ENCODE assay signal across 1 cellular context in the genomic region with DNA sequence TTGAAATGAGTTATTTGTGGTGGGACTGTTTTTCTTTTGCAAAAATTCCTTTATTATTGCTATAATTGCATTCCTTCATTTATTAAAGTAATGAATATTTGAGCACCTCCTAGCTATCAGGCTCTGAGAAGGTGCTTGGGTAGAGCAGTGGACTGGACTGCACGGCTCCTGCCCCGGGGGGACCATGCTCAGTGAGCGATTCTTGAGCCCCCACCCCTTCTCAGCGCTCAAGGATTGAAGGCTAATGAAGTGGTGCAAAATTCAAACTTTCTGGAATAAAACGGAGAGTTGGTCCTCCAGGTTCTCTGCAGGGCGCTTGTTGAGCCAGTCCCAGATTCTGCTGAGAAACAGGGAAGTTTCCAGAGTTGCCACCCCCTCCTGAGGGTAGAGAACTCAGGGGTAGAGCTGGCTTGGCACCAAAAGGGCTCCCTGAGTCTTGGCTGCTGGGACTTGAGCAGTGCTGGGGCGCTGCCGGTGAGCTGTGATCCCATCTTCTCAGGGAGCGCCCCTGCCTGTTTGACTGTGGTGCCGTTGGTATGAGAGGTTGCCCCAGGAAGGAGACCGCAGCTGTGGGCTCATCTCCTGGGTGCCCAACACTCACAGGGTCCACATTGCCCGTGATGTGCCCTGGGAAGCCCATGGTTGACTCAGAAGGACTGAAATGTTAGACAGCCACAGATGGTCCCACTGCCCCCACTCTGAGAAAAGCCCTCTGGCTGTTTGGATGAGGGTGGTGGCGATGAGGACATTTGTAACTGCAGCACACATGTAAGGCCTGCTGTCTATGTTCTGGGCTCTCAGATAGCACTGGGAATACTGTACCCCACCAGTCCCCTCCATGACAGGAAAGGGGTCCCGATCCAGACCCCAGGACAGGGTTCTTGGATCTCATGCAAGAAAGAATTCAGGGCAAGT.
A peak's percentile ranks its signal among the peaks of the same experiment; 100 is the strongest.
TF ChIP-seq lines count a peak whose summit lies in the region.

No MANE protein-coding gene starts in this region.

TF ChIP-seq in HEK293, 187 proteins besides CTCF, POLR2A, EP300 and RAD21 (continued from another document):
- TF ChIP-seq ZIC2 (tag by site-specific recombination; IDR thresholded peaks at IDR 0.05), result 0 out of 2 replicates have a peak, but pooled peaks have one; percentile 20
TF ChIP-seq in HEK293: peak in this region for 1.
